In the genomic region with DNA sequence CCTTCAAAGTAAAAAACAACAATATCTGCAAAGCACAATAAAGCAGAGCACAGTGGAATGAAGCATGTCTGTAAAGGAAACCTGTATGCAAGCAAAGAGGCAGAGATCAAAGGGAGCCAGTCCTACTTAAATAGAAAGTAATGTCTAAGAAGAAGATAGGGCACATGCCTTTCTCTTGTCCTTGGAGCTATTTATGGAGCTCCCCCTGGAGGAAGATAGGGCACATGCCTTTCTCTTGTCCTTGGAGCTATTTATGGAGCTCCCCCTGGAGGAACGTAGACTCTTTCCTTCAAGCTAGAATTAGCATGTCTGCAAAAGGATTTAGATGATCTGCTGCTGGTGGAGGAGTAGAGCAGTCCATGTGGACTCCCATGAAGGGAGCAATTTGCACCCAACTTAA, we compare ENCODE assay signal across 13 cellular contexts.
DNase-seq lines count a peak whose midpoint lies in the region; ATAC-seq and TF ChIP-seq lines count a peak whose summit lies in the region.
"Had no signal": no experiment of that assay in that cellular context is flagged by ENCODE, and none has a peak within 500 bp of the region (broad histone marks: within the 10 kb centered on the region; RNA-seq: fewer than 3 reads in every experiment).

No MANE protein-coding gene starts in this region.

- no peaks in the 10 kb centered on the region for H3K4me1 Mint-ChIP-seq in stimulated activated naive CD8-positive, alpha-beta T cell treated with anti-CD3 and anti-CD28 coated beads, Interleukin-15, amount 100 ng/mL, for 72 hours

- peak; percentile 13 for DNase-seq in DMS53 (lab: John Stamatoyannopoulos, UW)
- no peak for DNase-seq in DMS53 treated with DMSO at 0.1 percent for 48 hours (lab: John Stamatoyannopoulos, UW; ENCODE audit: unreplicated experiment)
- DNase-seq in brain microvascular endothelial cell: no peak
- DNase-seq in osteoblast (ENCODE audit: insufficient read length, low spot score, missing footprints): peak; percentile 31
- no peak for DNase-seq in stimulated activated naive CD8-positive, alpha-beta T cell treated with anti-CD3 and anti-CD28 coated beads, Interleukin-15, amount 100 ng/mL, for 72 hours
- DNase-seq: 8988T, cortex of kidney, glutamatergic neuron, NCI-H2029 treated with DMSO at 0.1 percent for 48 hours had no signal

- peaks cover 0 to 6% of the 10 kb centered on the region in 2 donors for H3K9me3 Mint-ChIP-seq in stimulated activated naive CD8-positive, alpha-beta T cell treated with anti-CD3 and anti-CD28 coated beads, Interleukin-15, amount 100 ng/mL, for 72 hours

- H4K20me1 ChIP-seq in osteoblast (ENCODE audit: insufficient read depth, low read length): no peaks in the 10 kb centered on the region

- H2AFZ ChIP-seq in osteoblast (ENCODE audit: low read length): no peak overlapping the region

- H3K4me3 ChIP-seq in brain microvascular endothelial cell (ENCODE audit: low read depth, low read length) (no peak overlapping the region), osteoblast (ENCODE audit: insufficient read depth, low read length) (no peak overlapping the region)

- no peak overlapping the region for H3K27ac Mint-ChIP-seq in stimulated activated naive CD8-positive, alpha-beta T cell treated with anti-CD3 and anti-CD28 coated beads, Interleukin-15, amount 100 ng/mL, for 72 hours

- H3K27me3 Mint-ChIP-seq in stimulated activated naive CD8-positive, alpha-beta T cell treated with anti-CD3 and anti-CD28 coated beads, Interleukin-15, amount 100 ng/mL, for 72 hours: peaks cover 9% of the 10 kb centered on the region

- no peak overlapping the region for H3K27ac ChIP-seq in brain microvascular endothelial cell
- no peak overlapping the region for H3K27ac ChIP-seq in osteoblast (ENCODE audit: low read depth, low read length)
- H3K27ac ChIP-seq: VCaP had no signal

- H3K4me2 ChIP-seq in osteoblast (ENCODE audit: insufficient read depth, low read length): no peak overlapping the region

- no peaks in the 10 kb centered on the region for H3K4me1 ChIP-seq in osteoblast (ENCODE audit: insufficient read depth, low read length)

- H3K79me2 ChIP-seq in osteoblast (ENCODE audit: insufficient read depth, low read length): no peaks in the 10 kb centered on the region

- H3K27me3 ChIP-seq in brain microvascular endothelial cell (replicated peaks) (no peaks in the 10 kb centered on the region), osteoblast (ENCODE audit: insufficient read depth, low read length) (no peaks in the 10 kb centered on the region)

- H3K9me3 ChIP-seq in osteoblast (ENCODE audit: low read depth, low read length): no peaks in the 10 kb centered on the region

- no peaks in the 10 kb centered on the region for H3K36me3 ChIP-seq in brain microvascular endothelial cell (replicated peaks)
- no peaks in the 10 kb centered on the region for H3K36me3 ChIP-seq in osteoblast (ENCODE audit: insufficient read depth, low read length)

- ATAC-seq in HG02981 (IDR thresholded peaks at IDR 0.05; ENCODE audit: unreplicated experiment) (peak; percentile 92), HG03521 (IDR thresholded peaks at IDR 0.05; ENCODE audit: unreplicated experiment) (no peak), HG03565 (IDR thresholded peaks at IDR 0.05; ENCODE audit: unreplicated experiment) (no peak)
- ATAC-seq in stimulated activated naive CD8-positive, alpha-beta T cell treated with anti-CD3 and anti-CD28 coated beads, Interleukin-15, amount 100 ng/mL, for 72 hours: no peak

- H3K4me3 Mint-ChIP-seq in stimulated activated naive CD8-positive, alpha-beta T cell treated with anti-CD3 and anti-CD28 coated beads, Interleukin-15, amount 100 ng/mL, for 72 hours: no peak overlapping the region

- in situ Hi-C loops in brain microvascular endothelial cell (cut with HindIII; ENCODE audit: low pct_ligation_motif_present, low sequenced_read_pairs): no loop called here

- peak; percentile 32 for TF ChIP-seq CTCF in brain microvascular endothelial cell (IDR thresholded peaks at IDR 0.05; ENCODE audit: low read depth, low read length, missing control alignments)
- no peak for TF ChIP-seq CTCF in osteoblast (IDR thresholded peaks at IDR 0.05; ENCODE audit: extremely low read depth, low read depth, low read length)

Comparison
In these comparisons a context has a peak if more than half of its experiments do, and no peak if none do; other contexts are left out.
1. DNase-seq: peak in DMS53 (single experiment) and osteoblast (single experiment); none in DMS53 treated with DMSO at 0.1 percent for 48 hours (single experiment), brain microvascular endothelial cell (single experiment) and stimulated activated naive CD8-positive, alpha-beta T cell treated with anti-CD3 and anti-CD28 coated beads, Interleukin-15, amount 100 ng/mL, for 72 hours (0 of 2).